In the genomic region with DNA sequence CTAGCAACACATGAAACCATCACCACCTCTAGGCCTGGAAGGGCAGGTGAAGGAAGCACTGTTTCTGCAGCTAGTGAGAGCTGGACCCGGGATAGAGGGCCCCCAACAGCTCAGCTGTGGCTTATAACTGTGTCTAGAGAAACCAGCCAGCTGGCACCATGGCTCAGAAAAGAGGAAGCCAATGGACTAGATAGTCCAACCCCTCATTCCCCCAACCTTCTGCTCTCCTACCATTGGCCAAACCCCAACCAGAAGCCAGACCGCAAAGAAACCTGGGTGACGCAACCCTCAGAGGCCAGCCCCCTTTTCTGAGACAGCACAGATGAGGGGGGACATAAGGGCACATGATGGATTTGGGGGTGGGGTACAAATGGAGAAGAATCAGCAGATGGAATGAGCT, we compare ENCODE assay signal across 14 cellular contexts. TPM values are rescaled to one million over a fixed set of nuclear protein-coding genes. Genes with fewer than 3 reads are reported as not detected.
"Had no signal": no experiment of that assay in that cellular context is flagged by ENCODE, and none has a peak within 500 bp of the region (broad histone marks: within the 10 kb centered on the region; RNA-seq: fewer than 3 reads in every experiment).

No MANE protein-coding gene starts in this region.

- H3K27me3 ChIP-seq: colonic mucosa, heart right ventricle, sigmoid colon had no signal

- H3K27ac ChIP-seq: colonic mucosa, heart right ventricle, sigmoid colon had no signal

- ATAC-seq: heart right ventricle; stimulated activated naive CD8-positive, alpha-beta T cell treated with anti-CD3 and anti-CD28 coated beads, Interleukin-15, Interleukin-2, amounts not matched to agents 100 U/mL and 50 U/mL, for 24 hours had no signal

- DNase-seq: activated CD4-positive, alpha-beta T cell treated with anti-CD3 and anti-CD28 coated beads, Interleukin-2, amount 10 ng/mL, durations not matched to agents 24 days and 14 days; activated naive CD4-positive, alpha-beta T cell treated with Interleukin-2 at 50 U/mL for 16 hours; colonic mucosa; heart right ventricle; sigmoid colon; stimulated activated CD4-positive, alpha-beta T cell treated with anti-CD3 and anti-CD28 coated beads, Interleukin-12 subunit alpha, Interleukin-12 subunit beta, amount 100 ng/mL, for 4 hours; stimulated activated naive CD8-positive, alpha-beta T cell treated with anti-CD3 and anti-CD28 coated beads, Interleukin-15, Interleukin-2, amounts not matched to agents 100 U/mL and 50 U/mL, for 24 hours had no signal

- H3K27me3 Mint-ChIP-seq: activated CD4-positive, alpha-beta T cell treated with anti-CD3 and anti-CD28 coated beads, Interleukin-2, amount 10 ng/mL, durations not matched to agents 24 days and 14 days had no signal

- H3K4me3 Mint-ChIP-seq: activated CD4-positive, alpha-beta T cell treated with anti-CD3 and anti-CD28 coated beads, Interleukin-2, amount 10 ng/mL, durations not matched to agents 24 days and 14 days; activated T-helper 1 cell treated with anti-CD3 and anti-CD28 coated beads, Interleukin-12 subunit alpha, Interleukin-12 subunit beta, Interleukin-2, Interleukin-4 antibody, amounts not matched to agents 30 ng/mL and 10 ng/mL and 1 ng/mL, durations not matched to agents 14 hours and 24 hours and 36 hours had no signal

- H3K36me3 ChIP-seq: colonic mucosa had no signal

- H3K9me3 ChIP-seq: colonic mucosa, heart right ventricle, sigmoid colon had no signal

- H3K27ac Mint-ChIP-seq: activated T-helper 1 cell treated with anti-CD3 and anti-CD28 coated beads, Interleukin-12 subunit alpha, Interleukin-12 subunit beta, Interleukin-2, Interleukin-4 antibody, amounts not matched to agents 30 ng/mL and 10 ng/mL and 1 ng/mL, durations not matched to agents 14 hours and 24 hours and 36 hours had no signal

- H3K9me3 Mint-ChIP-seq: activated T-helper 1 cell treated with anti-CD3 and anti-CD28 coated beads, Interleukin-12 subunit alpha, Interleukin-12 subunit beta, Interleukin-2, Interleukin-4 antibody, amounts not matched to agents 30 ng/mL and 10 ng/mL and 1 ng/mL, durations not matched to agents 14 hours and 24 hours and 36 hours had no signal

- H3K4me1 ChIP-seq: colonic mucosa, sigmoid colon had no signal

- H3K4me3 ChIP-seq: colonic mucosa, heart right ventricle, sigmoid colon had no signal

RNA-seq across cellular contexts. Expression of gene SMYD1, which starts 24.3 kb away (rescaled TPM):
- total RNA-seq: activated CD4-positive, alpha-beta T cell treated with anti-CD3 and anti-CD28 coated beads, Interleukin-2, amount 10 ng/mL, durations not matched to agents 24 days and 14 days; activated T-helper 1 cell treated with anti-CD3 and anti-CD28 coated beads, Interleukin-12 subunit alpha, Interleukin-12 subunit beta, Interleukin-2, Interleukin-4 antibody, amounts not matched to agents 30 ng/mL and 10 ng/mL and 1 ng/mL, durations not matched to agents 14 hours and 24 hours and 36 hours; frontal cortex; osteoblast; pulmonary artery endothelial cell; temporal lobe had no signal
- polyA plus RNA-seq: neural cell had no signal

RNA-seq across cellular contexts. Expression of gene FABP1, which starts 35.9 kb away (rescaled TPM):
- total RNA-seq: activated CD4-positive, alpha-beta T cell treated with anti-CD3 and anti-CD28 coated beads, Interleukin-2, amount 10 ng/mL, durations not matched to agents 24 days and 14 days; activated T-helper 1 cell treated with anti-CD3 and anti-CD28 coated beads, Interleukin-12 subunit alpha, Interleukin-12 subunit beta, Interleukin-2, Interleukin-4 antibody, amounts not matched to agents 30 ng/mL and 10 ng/mL and 1 ng/mL, durations not matched to agents 14 hours and 24 hours and 36 hours; cardiac septum; frontal cortex; heart right ventricle; osteoblast; pulmonary artery endothelial cell; temporal lobe had no signal
- polyA plus RNA-seq: neural cell had no signal
